In the genomic region with DNA sequence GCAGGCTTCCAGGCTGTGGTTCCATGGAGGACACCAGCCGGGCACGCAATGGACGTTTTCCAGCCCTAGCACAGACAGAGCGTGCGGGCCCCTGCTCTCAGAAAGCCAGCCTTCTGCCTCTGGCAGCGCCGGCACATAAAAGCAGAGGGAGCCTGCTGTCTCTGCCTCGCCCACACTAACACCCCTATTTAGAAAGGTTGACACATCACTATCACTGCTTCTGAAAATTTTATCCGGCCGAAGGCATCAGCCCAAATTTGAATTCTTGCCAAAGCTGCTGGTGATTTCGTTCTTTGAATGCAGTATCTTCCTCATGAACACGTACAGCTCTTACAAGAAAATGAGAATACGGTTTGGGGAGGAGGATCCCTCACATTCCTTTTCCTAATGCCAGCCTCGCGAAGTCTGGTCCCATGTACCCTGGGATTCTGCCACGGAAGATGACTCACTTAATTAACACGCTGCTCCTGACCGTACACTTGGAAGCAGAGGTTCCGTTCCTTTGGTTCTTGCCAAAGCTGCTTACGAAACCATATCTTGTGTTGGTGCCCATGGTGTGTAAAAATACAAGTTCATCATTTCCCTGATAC, we compare ENCODE assay signal across 1 cellular context.
A peak's percentile ranks its signal among the peaks of the same experiment; 100 is the strongest.
TF ChIP-seq lines count a peak whose summit lies in the region.

No MANE protein-coding gene starts in this region.

TF ChIP-seq in HepG2, 621 proteins besides CTCF, POLR2A, EP300 and RAD21:
- TF ChIP-seq, protein P1, sequence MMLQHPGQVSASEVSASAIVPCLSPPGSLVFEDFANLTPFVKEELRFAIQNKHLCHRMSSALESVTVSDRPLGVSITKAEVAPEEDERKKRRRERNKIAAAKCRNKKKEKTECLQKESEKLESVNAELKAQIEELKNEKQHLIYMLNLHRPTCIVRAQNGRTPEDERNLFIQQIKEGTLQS (CRISPR knock-in tag; IDR thresholded peaks at IDR 0.05): 0 out of 2 replicates have a peak, but pooled peaks have one; percentile 20
- TF ChIP-seq, protein P2, sequence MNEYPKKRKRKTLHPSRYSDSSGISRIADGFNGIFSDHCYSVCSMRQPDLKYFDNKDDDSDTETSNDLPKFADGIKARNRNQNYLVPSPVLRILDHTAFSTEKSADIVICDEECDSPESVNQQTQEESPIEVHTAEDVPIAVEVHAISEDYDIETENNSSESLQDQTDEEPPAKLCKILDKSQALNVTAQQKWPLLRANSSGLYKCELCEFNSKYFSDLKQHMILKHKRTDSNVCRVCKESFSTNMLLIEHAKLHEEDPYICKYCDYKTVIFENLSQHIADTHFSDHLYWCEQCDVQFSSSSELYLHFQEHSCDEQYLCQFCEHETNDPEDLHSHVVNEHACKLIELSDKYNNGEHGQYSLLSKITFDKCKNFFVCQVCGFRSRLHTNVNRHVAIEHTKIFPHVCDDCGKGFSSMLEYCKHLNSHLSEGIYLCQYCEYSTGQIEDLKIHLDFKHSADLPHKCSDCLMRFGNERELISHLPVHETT (CRISPR knock-in tag; conservative IDR thresholded peaks at IDR 0.05): 0 out of 2 replicates have a peak, but pooled peaks have one; percentile 15
- TF ChIP-seq ZNF335 (CRISPR knock-in tag; IDR thresholded peaks at IDR 0.05) (peak; percentile 43; the same call in 1 of the 2 replicates), MTA1 (CRISPR knock-in tag; IDR thresholded peaks at IDR 0.05; ENCODE audit: borderline replicate concordance) (no peak), ZNF552 (CRISPR knock-in tag; IDR thresholded peaks at IDR 0.05; ENCODE audit: borderline replicate concordance) (0 out of 2 replicates have a peak, but pooled peaks have one; percentile 45), ZKSCAN8 (CRISPR knock-in tag; IDR thresholded peaks at IDR 0.05; ENCODE audit: borderline replicate concordance) (0 out of 2 replicates have a peak, but pooled peaks have one; percentile 12), HNRNPL (IDR thresholded peaks at IDR 0.05; ENCODE audit: low read depth, low read length) (0 out of 2 replicates have a peak, but pooled peaks have one; percentile 34), MIXL1 (CRISPR knock-in tag; IDR thresholded peaks at IDR 0.05) (peak; percentile 37; the same call in 1 of the 2 replicates), ZNF720 (CRISPR knock-in tag; IDR thresholded peaks at IDR 0.05) (no peak), ZNF263 (CRISPR knock-in tag; IDR thresholded peaks at IDR 0.05) (0 out of 2 replicates have a peak, but pooled peaks have one; percentile 6), FOSL2 (CRISPR knock-in tag; IDR thresholded peaks at IDR 0.05) (peak; percentile 92), JUND (CRISPR knock-in tag; IDR thresholded peaks at IDR 0.05) (peak; percentile 40; the same call in 1 of the 2 replicates), KDM2A (CRISPR knock-in tag; IDR thresholded peaks at IDR 0.05; ENCODE audit: borderline replicate concordance, low read depth) (peak; percentile 19; the same call in 1 of the 2 replicates), SRSF1 (optimal IDR thresholded peaks at IDR 0.05; ENCODE audit: low read depth, low read length) (no peak), YEATS2 (CRISPR knock-in tag; IDR thresholded peaks at IDR 0.05; ENCODE audit: borderline replicate concordance) (0 out of 2 replicates have a peak, but pooled peaks have one; percentile 37), SAP130 (CRISPR knock-in tag; IDR thresholded peaks at IDR 0.05; ENCODE audit: low read depth) (0 out of 2 replicates have a peak, but pooled peaks have one; percentile 2), ZNF292 (CRISPR knock-in tag; IDR thresholded peaks at IDR 0.05; ENCODE audit: borderline replicate concordance, low read depth) (0 out of 2 replicates have a peak, but pooled peaks have one; percentile 40), RELA (CRISPR knock-in tag; IDR thresholded peaks at IDR 0.05) (no peak), KLF16 (CRISPR knock-in tag; IDR thresholded peaks at IDR 0.05) (peak in 1 of 2 experiments; percentile 35; a peak in 1 of 4 replicates), TCF7 (IDR thresholded peaks at IDR 0.05; ENCODE audit: low read depth) (0 out of 2 replicates have a peak, but pooled peaks have one; percentile 25)
- TF ChIP-seq, protein P3, sequence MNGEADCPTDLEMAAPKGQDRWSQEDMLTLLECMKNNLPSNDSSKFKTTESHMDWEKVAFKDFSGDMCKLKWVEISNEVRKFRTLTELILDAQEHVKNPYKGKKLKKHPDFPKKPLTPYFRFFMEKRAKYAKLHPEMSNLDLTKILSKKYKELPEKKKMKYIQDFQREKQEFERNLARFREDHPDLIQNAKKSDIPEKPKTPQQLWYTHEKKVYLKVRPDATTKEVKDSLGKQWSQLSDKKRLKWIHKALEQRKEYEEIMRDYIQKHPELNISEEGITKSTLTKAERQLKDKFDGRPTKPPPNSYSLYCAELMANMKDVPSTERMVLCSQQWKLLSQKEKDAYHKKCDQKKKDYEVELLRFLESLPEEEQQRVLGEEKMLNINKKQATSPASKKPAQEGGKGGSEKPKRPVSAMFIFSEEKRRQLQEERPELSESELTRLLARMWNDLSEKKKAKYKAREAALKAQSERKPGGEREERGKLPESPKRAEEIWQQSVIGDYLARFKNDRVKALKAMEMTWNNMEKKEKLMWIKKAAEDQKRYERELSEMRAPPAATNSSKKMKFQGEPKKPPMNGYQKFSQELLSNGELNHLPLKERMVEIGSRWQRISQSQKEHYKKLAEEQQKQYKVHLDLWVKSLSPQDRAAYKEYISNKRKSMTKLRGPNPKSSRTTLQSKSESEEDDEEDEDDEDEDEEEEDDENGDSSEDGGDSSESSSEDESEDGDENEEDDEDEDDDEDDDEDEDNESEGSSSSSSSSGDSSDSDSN (CRISPR knock-in tag; IDR thresholded peaks at IDR 0.05): no peak; the same call in 1 of the 2 replicates
- TF ChIP-seq, protein P4, sequence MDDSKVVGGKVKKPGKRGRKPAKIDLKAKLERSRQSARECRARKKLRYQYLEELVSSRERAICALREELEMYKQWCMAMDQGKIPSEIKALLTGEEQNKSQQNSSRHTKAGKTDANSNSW (CRISPR knock-in tag; IDR thresholded peaks at IDR 0.05; ENCODE audit: borderline replicate concordance): no peak
- TF ChIP-seq, protein P5, sequence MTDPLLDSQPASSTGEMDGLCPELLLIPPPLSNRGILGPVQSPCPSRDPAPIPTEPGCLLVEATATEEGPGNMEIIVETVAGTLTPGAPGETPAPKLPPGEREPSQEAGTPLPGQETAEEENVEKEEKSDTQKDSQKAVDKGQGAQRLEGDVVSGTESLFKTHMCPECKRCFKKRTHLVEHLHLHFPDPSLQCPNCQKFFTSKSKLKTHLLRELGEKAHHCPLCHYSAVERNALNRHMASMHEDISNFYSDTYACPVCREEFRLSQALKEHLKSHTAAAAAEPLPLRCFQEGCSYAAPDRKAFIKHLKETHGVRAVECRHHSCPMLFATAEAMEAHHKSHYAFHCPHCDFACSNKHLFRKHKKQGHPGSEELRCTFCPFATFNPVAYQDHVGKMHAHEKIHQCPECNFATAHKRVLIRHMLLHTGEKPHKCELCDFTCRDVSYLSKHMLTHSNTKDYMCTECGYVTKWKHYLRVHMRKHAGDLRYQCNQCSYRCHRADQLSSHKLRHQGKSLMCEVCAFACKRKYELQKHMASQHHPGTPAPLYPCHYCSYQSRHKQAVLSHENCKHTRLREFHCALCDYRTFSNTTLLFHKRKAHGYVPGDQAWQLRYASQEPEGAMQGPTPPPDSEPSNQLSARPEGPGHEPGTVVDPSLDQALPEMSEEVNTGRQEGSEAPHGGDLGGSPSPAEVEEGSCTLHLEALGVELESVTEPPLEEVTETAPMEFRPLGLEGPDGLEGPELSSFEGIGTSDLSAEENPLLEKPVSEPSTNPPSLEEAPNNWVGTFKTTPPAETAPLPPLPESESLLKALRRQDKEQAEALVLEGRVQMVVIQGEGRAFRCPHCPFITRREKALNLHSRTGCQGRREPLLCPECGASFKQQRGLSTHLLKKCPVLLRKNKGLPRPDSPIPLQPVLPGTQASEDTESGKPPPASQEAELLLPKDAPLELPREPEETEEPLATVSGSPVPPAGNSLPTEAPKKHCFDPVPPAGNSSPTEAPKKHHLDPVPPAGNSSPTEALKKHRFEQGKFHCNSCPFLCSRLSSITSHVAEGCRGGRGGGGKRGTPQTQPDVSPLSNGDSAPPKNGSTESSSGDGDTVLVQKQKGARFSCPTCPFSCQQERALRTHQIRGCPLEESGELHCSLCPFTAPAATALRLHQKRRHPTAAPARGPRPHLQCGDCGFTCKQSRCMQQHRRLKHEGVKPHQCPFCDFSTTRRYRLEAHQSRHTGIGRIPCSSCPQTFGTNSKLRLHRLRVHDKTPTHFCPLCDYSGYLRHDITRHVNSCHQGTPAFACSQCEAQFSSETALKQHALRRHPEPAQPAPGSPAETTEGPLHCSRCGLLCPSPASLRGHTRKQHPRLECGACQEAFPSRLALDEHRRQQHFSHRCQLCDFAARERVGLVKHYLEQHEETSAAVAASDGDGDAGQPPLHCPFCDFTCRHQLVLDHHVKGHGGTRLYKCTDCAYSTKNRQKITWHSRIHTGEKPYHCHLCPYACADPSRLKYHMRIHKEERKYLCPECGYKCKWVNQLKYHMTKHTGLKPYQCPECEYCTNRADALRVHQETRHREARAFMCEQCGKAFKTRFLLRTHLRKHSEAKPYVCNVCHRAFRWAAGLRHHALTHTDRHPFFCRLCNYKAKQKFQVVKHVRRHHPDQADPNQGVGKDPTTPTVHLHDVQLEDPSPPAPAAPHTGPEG (CRISPR knock-in tag; IDR thresholded peaks at IDR 0.05): peak; percentile 70; the same call in 1 of the 2 replicates
